ENCODE assay signal across 11 cellular contexts in the genomic region with DNA sequence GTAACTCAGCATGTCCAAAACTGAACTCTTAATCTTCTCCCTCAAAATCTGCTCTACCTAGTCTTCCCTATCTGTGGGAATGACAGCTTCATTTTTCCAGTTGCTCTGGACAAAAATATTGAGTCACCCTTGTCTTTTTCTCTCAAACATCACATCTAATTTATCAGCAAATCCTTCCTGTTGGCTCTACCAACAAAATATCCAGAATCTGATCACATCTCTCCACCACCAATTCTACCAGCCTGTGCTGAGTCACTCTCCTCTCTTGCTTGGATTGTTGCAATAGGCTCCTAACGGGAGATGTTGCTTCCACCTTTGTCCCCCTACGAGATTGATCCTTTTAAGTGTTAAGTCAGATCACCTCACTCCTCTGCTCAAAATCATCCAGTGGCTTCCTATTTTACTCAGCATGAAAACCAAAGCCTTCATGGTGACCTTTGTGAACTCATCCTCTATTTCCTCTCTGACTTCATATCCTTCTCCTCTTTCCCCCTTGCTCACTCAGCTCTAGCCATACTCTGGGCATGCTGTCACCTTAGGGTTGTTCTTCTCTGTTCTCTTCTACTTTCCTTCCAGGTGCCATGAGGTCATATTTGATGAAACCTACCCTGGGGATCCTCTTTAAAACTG. TPM values are rescaled to one million over a fixed set of nuclear protein-coding genes. Genes with fewer than 3 reads are reported as not detected.
DNase-seq lines count a peak whose midpoint lies in the region; ATAC-seq and TF ChIP-seq lines count a peak whose summit lies in the region.
"Had no signal": no experiment of that assay in that cellular context is flagged by ENCODE, and none has a peak within 500 bp of the region (broad histone marks: within the 10 kb centered on the region; RNA-seq: fewer than 3 reads in every experiment).

No MANE protein-coding gene starts in this region.

- no peak for ATAC-seq in HG02798 (IDR thresholded peaks at IDR 0.05; ENCODE audit: poor library complexity, unreplicated experiment)
- ATAC-seq: lower lobe of right lung had no signal

- H3K27ac ChIP-seq in OCI-LY3 (ENCODE audit: low read length): no peak overlapping the region
- H3K27ac ChIP-seq: lower lobe of right lung, right atrium auricular region had no signal

- TF ChIP-seq CTCF in GM12865 (IDR thresholded peaks at IDR 0.05; ENCODE audit: insufficient read depth, low read depth, low read length, missing control alignments): no peak
- no peak for TF ChIP-seq CTCF in OCI-LY3 (IDR thresholded peaks at IDR 0.05; ENCODE audit: low read depth, low read length)

- H3K36me3 ChIP-seq in OCI-LY3 (replicated peaks; ENCODE audit: low read depth, low read length): no peaks in the 10 kb centered on the region
- H3K36me3 ChIP-seq: lower lobe of right lung, right atrium auricular region had no signal

- H4K20me1 ChIP-seq in OCI-LY3 (ENCODE audit: insufficient read depth, low read length): no peaks in the 10 kb centered on the region

- no peaks in the 10 kb centered on the region for H3K79me2 ChIP-seq in OCI-LY3 (ENCODE audit: low read length)

- peak overlapping the region; percentile 33 for H3K4me2 ChIP-seq in OCI-LY3 (ENCODE audit: low read length)

- peaks cover 30% of the 10 kb centered on the region for H3K4me1 ChIP-seq in OCI-LY3 (ENCODE audit: low read length)

- intact Hi-C loops in cardiac septum (cut with DNase I): no loop called here

- no peak overlapping the region for H3K9ac ChIP-seq in OCI-LY3 (ENCODE audit: low read length)

- H3K27me3 ChIP-seq in OCI-LY3 (ENCODE audit: low read depth, low read length): peaks cover 69% of the 10 kb centered on the region

- H2AFZ ChIP-seq in OCI-LY3 (ENCODE audit: low read depth, low read length): no peak overlapping the region

- no peaks in the 10 kb centered on the region for H3K9me3 ChIP-seq in OCI-LY3 (ENCODE audit: insufficient read depth, low read length)

- DNase-seq in GM12865 (ENCODE audit: low read depth) (peak; percentile 19), HCEC 1CT (peak; percentile 53), glomerular visceral epithelial cell (ENCODE audit: extremely low spot score) (peak; percentile 20), cardiac septum (ENCODE audit: low spot score) (no peak), cerebellum (ENCODE audit: low spot score) (no peak), DMS153 treated with DMSO at 0.1 percent for 48 hours (lab: John Stamatoyannopoulos, UW; ENCODE audit: unreplicated experiment) (no peak)
- DNase-seq: lower lobe of right lung, SHP77 treated with DMSO at 0.1 percent for 48 hours had no signal

- no peak overlapping the region for H3K4me3 ChIP-seq in GM12865 (ENCODE audit: low read depth, low read length)
- no peak overlapping the region for H3K4me3 ChIP-seq in OCI-LY3 (ENCODE audit: low read length)
- H3K4me3 ChIP-seq: lower lobe of right lung, right atrium auricular region had no signal

RNA-seq across cellular contexts. Expression of a gene that starts 21.5 kb away (rescaled TPM):
- total RNA-seq in cardiac septum: 445 TPM
- total RNA-seq in cerebellum: 20.3 TPM

Comparison
In these comparisons a context has a peak if more than half of its experiments do, and no peak if none do; other contexts are left out.
1. DNase-seq: peak in GM12865 (single experiment), HCEC 1CT (single experiment) and glomerular visceral epithelial cell (single experiment); none in cardiac septum (single experiment), cerebellum (single experiment) and DMS153 treated with DMSO at 0.1 percent for 48 hours (single experiment).
2. RNA of a gene that starts 21.5 kb away (total RNA-seq): 445 TPM in cardiac septum (single experiment); 20.3 TPM in cerebellum (single experiment); every median in the first group is over 10 times any median in the second.